8 cellular contexts compared by ENCODE assay signal in the genomic region with DNA sequence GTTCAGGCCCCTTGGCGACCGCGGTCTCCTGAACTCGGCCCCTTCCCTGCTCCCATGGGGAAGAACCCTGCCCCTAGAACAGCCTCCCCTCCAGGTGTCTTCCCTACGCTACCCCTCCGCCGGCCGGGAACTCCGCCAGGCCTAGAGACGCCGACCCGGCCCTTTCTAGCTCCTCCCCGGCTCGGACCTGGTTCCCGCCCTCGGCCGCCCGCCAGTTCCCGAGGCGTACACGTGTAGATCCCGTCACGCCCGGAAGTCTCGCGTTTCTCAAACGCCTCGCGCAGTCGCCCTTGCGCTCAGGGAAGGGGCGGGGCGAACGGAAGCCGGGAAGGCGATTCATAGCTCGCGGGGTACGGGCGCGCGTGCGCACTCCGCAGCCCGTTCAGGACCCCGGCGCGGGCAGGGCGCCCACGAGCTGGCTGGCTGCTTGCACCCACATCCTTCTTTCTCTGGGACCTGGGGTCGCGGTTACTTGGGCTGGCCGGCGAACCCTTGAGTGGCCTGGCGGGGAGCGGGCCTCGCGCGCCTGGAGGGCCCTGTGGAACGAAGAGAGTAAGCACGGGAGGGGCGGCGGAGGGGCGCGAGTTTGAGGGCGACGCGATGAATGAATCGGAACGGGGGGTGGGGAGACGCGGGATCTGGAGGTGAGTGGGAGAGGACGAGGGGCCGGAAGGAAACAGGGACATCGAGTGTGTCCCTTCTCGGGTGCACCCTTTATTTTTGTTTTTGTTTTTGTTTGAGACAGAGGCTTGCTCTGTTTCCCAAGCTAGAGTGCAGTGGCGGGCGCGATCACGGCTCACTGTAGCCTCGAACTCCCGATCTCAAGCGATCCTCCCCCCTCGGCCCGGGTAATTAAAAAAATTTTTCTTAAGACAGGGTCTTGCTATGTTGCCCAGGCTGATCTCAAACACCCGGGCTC. TPM values are rescaled to one million over a fixed set of nuclear protein-coding genes. Genes with fewer than 3 reads are reported as not detected.
DNase-seq lines count a peak whose midpoint lies in the region; ATAC-seq lines count a peak whose summit lies in the region.

Gene POP7, plus strand, starts transcription at position 369 of the 919 bp plus-strand sequence. CDS start 710 bp downstream, outside the sequence.

- peak within 1 kb of the TSS; percentile 92 to 99 (median 97) for H3K9ac ChIP-seq in BLaER1 treated with 17β-estradiol and CSF1 and Interleukin-3, amounts not matched to agents 10 nM and 100 nM

- peak within 1 kb of the TSS; percentile 94 to 100 (median 98) for H3K4me2 ChIP-seq in BLaER1 treated with 17β-estradiol and CSF1 and Interleukin-3, amounts not matched to agents 10 nM and 100 nM

- H3K27ac ChIP-seq in BLaER1 treated with 17β-estradiol and CSF1 and Interleukin-3, amounts not matched to agents 10 nM and 100 nM: peak within 1 kb of the TSS; percentile 81 to 95 (median 93)

- ATAC-seq in GM19351 (IDR thresholded peaks at IDR 0.05; ENCODE audit: unreplicated experiment) (peak; percentile 84), HG03521 (IDR thresholded peaks at IDR 0.05; ENCODE audit: unreplicated experiment) (peak; percentile 92), left lobe of liver (peak; percentile 85)

- DNase-seq in NCI-H748 (lab: John Stamatoyannopoulos, UW; ENCODE audit: unreplicated experiment): peak; percentile 99
- DNase-seq in activated CD4-positive, alpha-beta T cell treated with anti-CD3 and anti-CD28 coated beads, Interleukin-2, amount 50 U/mL, for 1 hour: peak; percentile 98
- peak; percentile 97 for DNase-seq in dedifferentiated amniotic fluid mesenchymal stem cell (ENCODE audit: extremely low spot score)
- DNase-seq in left lobe of liver (ENCODE audit: low spot score): peak; percentile 100
- peak; percentile 98 for DNase-seq in stimulated activated CD4-positive, alpha-beta T cell treated with anti-CD3 and anti-CD28 coated beads, Interleukin-2, amount 100 ng/mL, for 4 hours (ENCODE audit: low read depth)

- peaks cover 31 to 42% (median 35%) of the 10 kb centered on the region in 10 experiments for H3K4me1 ChIP-seq in BLaER1 treated with 17β-estradiol and CSF1 and Interleukin-3, amounts not matched to agents 10 nM and 100 nM

- no peaks in the 10 kb centered on the region for H3K27me3 ChIP-seq in BLaER1 treated with 17β-estradiol and CSF1 and Interleukin-3, amounts not matched to agents 10 nM and 100 nM

- H3K4me3 ChIP-seq in BLaER1 treated with 17β-estradiol and CSF1 and Interleukin-3, amounts not matched to agents 10 nM and 100 nM: peak within 1 kb of the TSS; percentile 76 to 94 (median 91)

- H3K36me3 ChIP-seq in BLaER1 treated with 17β-estradiol and CSF1 and Interleukin-3, amounts not matched to agents 10 nM and 100 nM: peaks cover 0 to 29% (median 23%) of the 10 kb centered on the region in 11 experiments; a peak in 13 of 22 replicates

- no peaks in the 10 kb centered on the region for H3K9me3 ChIP-seq in BLaER1 treated with 17β-estradiol and CSF1 and Interleukin-3, amounts not matched to agents 10 nM and 100 nM (replicated peaks in 1 of 11)

- peaks cover 0 to 19% (median 14%) of the 10 kb centered on the region in 11 experiments; a peak in 13 of 22 replicates for H4K20me1 ChIP-seq in BLaER1 treated with 17β-estradiol and CSF1 and Interleukin-3, amounts not matched to agents 10 nM and 100 nM

RNA-seq across cellular contexts. Expression of gene POP7, which starts in this region (rescaled TPM):
- 28.5 TPM for total RNA-seq in left lobe of liver

Comparison
In these comparisons a context has a peak if more than half of its experiments do, and no peak if none do; other contexts are left out.
1. Peak in every context shown above with its lines: DNase-seq, ATAC-seq, H3K4me3 ChIP-seq and H3K27ac ChIP-seq.